ENCODE assay signal across 17 cellular contexts in the genomic region with DNA sequence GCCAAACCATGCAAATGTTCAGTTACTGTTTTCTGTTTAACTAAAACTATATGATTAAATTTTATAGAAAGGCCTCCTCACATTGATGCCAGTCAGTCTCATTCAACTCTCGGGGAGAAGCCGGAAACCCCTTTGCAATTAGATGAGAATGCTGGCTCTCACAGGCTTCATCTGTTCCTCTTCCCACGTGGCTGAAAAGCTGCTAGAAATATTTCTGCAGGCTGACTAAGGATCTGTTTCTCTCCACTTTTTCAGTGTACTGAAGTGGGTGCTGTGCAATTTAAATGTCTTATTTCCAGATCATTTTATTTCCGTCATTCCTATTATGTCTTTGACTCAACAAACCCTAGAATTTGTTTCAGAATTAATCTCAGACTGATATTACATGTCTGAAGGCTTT. TPM values are rescaled to one million over a fixed set of nuclear protein-coding genes. Genes with fewer than 3 reads are reported as not detected.
A peak's percentile ranks its signal among the peaks of the same experiment; 100 is the strongest.
DNase-seq lines count a peak whose midpoint lies in the region; ATAC-seq, FAIRE-seq and TF ChIP-seq lines count a peak whose summit lies in the region.
"Had no signal": no experiment of that assay in that cellular context is flagged by ENCODE, and none has a peak within 500 bp of the region (broad histone marks: within the 10 kb centered on the region; RNA-seq: fewer than 3 reads in every experiment).

No MANE protein-coding gene starts in this region.

- no peak for ATAC-seq in GM23338

- 79 to 84% methylated on average over 4 of the region's 4 CpGs for WGBS in thyroid gland, 2 donors

- H3K36me3 Mint-ChIP-seq in nephron (ENCODE audit: low read depth) (peaks cover 53% of the 10 kb centered on the region), GM23338 (ENCODE audit: low read depth) (peaks cover 14% of the 10 kb centered on the region)

- no peaks in the 10 kb centered on the region for H3K27me3 Mint-ChIP-seq in nephron (ENCODE audit: low read depth)
- no peaks in the 10 kb centered on the region for H3K27me3 Mint-ChIP-seq in GM23338 (ENCODE audit: insufficient read depth, low read depth, poor library complexity)
- H3K27me3 Mint-ChIP-seq: CD4-positive, alpha-beta T cell had no signal

- H3K4me1 Mint-ChIP-seq in nephron = peaks cover 5% of the 10 kb centered on the region
- H3K4me1 Mint-ChIP-seq in GM23338 = no peaks in the 10 kb centered on the region

- TF ChIP-seq CTCF in DOHH2 (IDR thresholded peaks at IDR 0.05; ENCODE audit: low read depth, low read length, poor library complexity, severe bottlenecking) (no peak), OCI-LY7 (conservative IDR thresholded peaks at IDR 0.05; ENCODE audit: low read length) (no peak), nephron (IDR thresholded peaks at IDR 0.05; ENCODE audit: unreplicated experiment in 3 of 3) (no peak), thyroid gland (IDR thresholded peaks at IDR 0.05) (no peak), GM23338 (conservative IDR thresholded peaks at IDR 0.05; ENCODE audit: low read depth in 2 of 2) (no peak)

- FAIRE-seq in GM12891 (lab: Jason Lieb, UNC) = no peak
- FAIRE-seq: A204.1, H1 had no signal

- H4K20me1 ChIP-seq in DOHH2 (ENCODE audit: control insufficient read depth, insufficient read depth, low read depth, low read length) = no peaks in the 10 kb centered on the region
- H4K20me1 ChIP-seq in OCI-LY7 (ENCODE audit: insufficient read depth, low read length) = no peaks in the 10 kb centered on the region
- no peaks in the 10 kb centered on the region; the same call in 1 of the 2 replicates for H4K20me1 ChIP-seq in GM23338 (replicated peaks; ENCODE audit: insufficient read depth)

- H3K27ac Mint-ChIP-seq in nephron (peak overlapping the region in 2 of 3 experiments; percentile 55 to 78), GM23338 (no peak overlapping the region)
- H3K27ac Mint-ChIP-seq: CD4-positive, alpha-beta T cell had no signal

- H2AFZ ChIP-seq in OCI-LY7 (ENCODE audit: low read length) (no peak overlapping the region), GM23338 (no peak overlapping the region)

- no peaks in the 10 kb centered on the region for H3K9me3 Mint-ChIP-seq in nephron
- no peaks in the 10 kb centered on the region for H3K9me3 Mint-ChIP-seq in GM23338
- H3K9me3 Mint-ChIP-seq: CD4-positive, alpha-beta T cell had no signal

- H3K79me2 ChIP-seq in DOHH2 (ENCODE audit: control insufficient read depth, low read length) = no peaks in the 10 kb centered on the region
- no peaks in the 10 kb centered on the region for H3K79me2 ChIP-seq in OCI-LY7 (ENCODE audit: insufficient read depth, low read depth, low read length)
- H3K79me2 ChIP-seq in GM23338 (replicated peaks; ENCODE audit: insufficient read depth) = no peaks in the 10 kb centered on the region

- CTCF ChIA-PET in OCI-LY7 (lab: Charles Lee; ENCODE audit: unreplicated experiment) = no interaction called here

- H3K4me1 ChIP-seq in DOHH2 (ENCODE audit: control insufficient read depth, low read length) (peaks cover 22% of the 10 kb centered on the region), OCI-LY7 (ENCODE audit: insufficient read depth, low read length, poor library complexity, severe bottlenecking) (peaks cover 17% of the 10 kb centered on the region), thyroid gland (peaks cover 12 to 25% of the 10 kb centered on the region in 2 donors), GM23338 (ENCODE audit: insufficient read depth) (no peaks in the 10 kb centered on the region)
- H3K4me1 ChIP-seq: HAP-1 had no signal

- H3K9me3 ChIP-seq in DOHH2 (ENCODE audit: control insufficient read depth, insufficient read depth, low read length) (no peaks in the 10 kb centered on the region), OCI-LY7 (ENCODE audit: low read length) (no peaks in the 10 kb centered on the region), thyroid gland (no peaks in the 10 kb centered on the region)
- H3K9me3 ChIP-seq: HAP-1 had no signal

- H3K4me2 ChIP-seq in DOHH2 (ENCODE audit: low read length) = peak overlapping the region; percentile 69
- peak overlapping the region; percentile 44 for H3K4me2 ChIP-seq in OCI-LY7 (ENCODE audit: low read length)
- no peak overlapping the region for H3K4me2 ChIP-seq in GM23338

- H3K27ac ChIP-seq in DOHH2 (ENCODE audit: low read depth, low read length) (peak overlapping the region; percentile 53), OCI-LY7 (ENCODE audit: low read depth, low read length, poor library complexity, severe bottlenecking) (no peak overlapping the region), thyroid gland (peak overlapping the region in 2 of 3 donors; percentile 43 to 57), GM23338 (ENCODE audit: low read depth) (no peak overlapping the region)
- H3K27ac ChIP-seq: C4-2B, HL-60 had no signal

- DNase-seq in OCI-LY7 (ENCODE audit: low spot score) (no peak), thyroid gland (no peak), NCI-H345 treated with DMSO at 0.1 percent for 48 hours (lab: John Stamatoyannopoulos, UW; ENCODE audit: unreplicated experiment) (no peak), GM23338 (ENCODE audit: low spot score) (no peak), GM12891 (ENCODE audit: insufficient read length, low spot score) (no peak)
- DNase-seq: ACHN; CD4-positive, alpha-beta T cell; DMS153; DMS79; GF-D8 had no signal

- intact Hi-C loops in OCI-LY7 (cut with micrococcal nuclease; ENCODE audit: unreplicated experiment) (no loop called here), thyroid gland (cut with DNase I) (no loop called here)

- H3K4me3 ChIP-seq in DOHH2 (ENCODE audit: low read length) = peak overlapping the region; percentile 40
- H3K4me3 ChIP-seq in OCI-LY7 (ENCODE audit: low read depth, low read length, poor library complexity, severe bottlenecking) = no peak overlapping the region
- no peak overlapping the region for H3K4me3 ChIP-seq in thyroid gland (replicated peaks in 1 of 3)
- no peak overlapping the region for H3K4me3 ChIP-seq in GM23338
- H3K4me3 ChIP-seq: HAP-1 had no signal

- no TSS peak for BruUV-seq in OCI-LY7 (replicated peaks; lab: Mats Ljungman, UMichigan)

- peaks cover 29% of the 10 kb centered on the region for H3K36me3 ChIP-seq in DOHH2 (ENCODE audit: control insufficient read depth, low read length)
- H3K36me3 ChIP-seq in OCI-LY7 (ENCODE audit: insufficient read depth, low read length) = peaks cover 38% of the 10 kb centered on the region
- H3K36me3 ChIP-seq in thyroid gland = peaks cover 0 to 8% of the 10 kb centered on the region in 2 donors
- no peaks in the 10 kb centered on the region for H3K36me3 ChIP-seq in GM23338 (ENCODE audit: insufficient read depth)

- peaks cover 12% of the 10 kb centered on the region for H3F3A ChIP-seq in DOHH2 (ENCODE audit: control insufficient read depth, insufficient read depth)
- H3F3A ChIP-seq in GM23338 (replicated peaks; ENCODE audit: low read depth) = no peaks in the 10 kb centered on the region

- POLR2A ChIA-PET in OCI-LY7 (lab: Charles Lee) = interaction anchor here (0.7 kb wide), 1 partner anchor 389 kb away, joined by 3 read pairs; no protein-coding TSS in a partner anchor

- H3K4me3 Mint-ChIP-seq in nephron = no peak overlapping the region
- no peak overlapping the region for H3K4me3 Mint-ChIP-seq in GM23338
- H3K4me3 Mint-ChIP-seq: CD4-positive, alpha-beta T cell had no signal

- H3K27me3 ChIP-seq in DOHH2 (ENCODE audit: control insufficient read depth, low read length) (no peaks in the 10 kb centered on the region), thyroid gland (no peaks in the 10 kb centered on the region), GM23338 (ENCODE audit: insufficient read depth) (no peaks in the 10 kb centered on the region)

- H3K9me2 ChIP-seq in DOHH2 (replicated peaks; ENCODE audit: control insufficient read depth, low read length) (no peaks in the 10 kb centered on the region), OCI-LY7 (ENCODE audit: insufficient read depth, low read length) (no peaks in the 10 kb centered on the region), GM23338 (ENCODE audit: insufficient read depth) (no peaks in the 10 kb centered on the region)

- no peak for TF ChIP-seq POLR2A in thyroid gland (IDR thresholded peaks at IDR 0.05)
- TF ChIP-seq POLR2A in GM12891 (IDR thresholded peaks at IDR 0.05; ENCODE audit: low read depth, low read length) = no peak

TF ChIP-seq in GM23338, 12 proteins besides CTCF, POLR2A, EP300 and RAD21 (continues in another document):
- TF ChIP-seq ZNF114 (CRISPR knock-in tag; IDR thresholded peaks at IDR 0.05) = no peak
- TF ChIP-seq CREB1 (CRISPR knock-in tag; IDR thresholded peaks at IDR 0.05; ENCODE audit: low read depth) = no peak
- TF ChIP-seq ZNF331 (CRISPR knock-in tag; IDR thresholded peaks at IDR 0.05; ENCODE audit: low read depth) = no peak
- no peak for TF ChIP-seq EZH2phosphoT487 (IDR thresholded peaks at IDR 0.05; ENCODE audit: unreplicated experiment)

TF ChIP-seq in GM12891, 5 proteins besides CTCF, POLR2A, EP300 and RAD21:
- TF ChIP-seq SPI1 (IDR thresholded peaks at IDR 0.05; ENCODE audit: low read depth, low read length) (no peak), POLR2AphosphoS5 (IDR thresholded peaks at IDR 0.05; ENCODE audit: low read depth, low read length) (no peak), POU2F2 (IDR thresholded peaks at IDR 0.05; ENCODE audit: low read depth, low read length) (no peak), TAF1 (IDR thresholded peaks at IDR 0.05; ENCODE audit: low read depth, low read length) (no peak), PAX5 (IDR thresholded peaks at IDR 0.05; ENCODE audit: insufficient read depth, low read length, severe bottlenecking) (no peak)

RNA-seq across cellular contexts. Expression of a gene that starts 17.4 kb away (rescaled TPM):
- total RNA-seq in OCI-LY7 (2014; rRNA removed; shearing (Covaris generic)) = 0.05 and 0.06 TPM in 2 replicates
- total RNA-seq in OCI-LY7 (2022) = 0.57 TPM in 1 of 2 replicates, not detected in the other
- 1 to 10 TPM in 2 of 4 donors, under 1 TPM in 1, not detected in 1; 0.94 to 2.2 (median 2.1) TPM for total RNA-seq in thyroid gland
- 0.12 and 0.52 TPM in 2 replicates for total RNA-seq in GM23338 (2014; rRNA removed; shearing (Covaris generic))
- 0.21 and 0.28 TPM in 2 replicates for polyA plus RNA-seq in GM23338 (2016; fragmentation: Nextera tagmentation; extraction: Ambion mirVana)
- 0.89 TPM for polyA plus RNA-seq in GM12891 (2012; ENCODE audit: low read depth, missing spikeins)

RNA-seq across cellular contexts. Expression of a gene that starts 46.6 kb away (rescaled TPM):
- 72.0 and 75.6 TPM in 2 replicates for total RNA-seq in OCI-LY7 (2014; rRNA removed; shearing (Covaris generic))
- total RNA-seq in OCI-LY7 (2022) = 65.4 and 72.4 TPM in 2 replicates
- total RNA-seq in thyroid gland = 100 to 1,000 TPM in 1 of 4 donors, 10 to 100 TPM in 3; 56.7 to 111 (median 69.2) TPM
- total RNA-seq in GM23338 (2014; rRNA removed; shearing (Covaris generic)) = 97.6 and 105 TPM in 2 replicates
- polyA plus RNA-seq in GM23338 (2016; fragmentation: Nextera tagmentation; extraction: Ambion mirVana) = 134 and 139 TPM in 2 replicates
- 42.1 TPM for polyA plus RNA-seq in GM12891 (2012; ENCODE audit: low read depth, missing spikeins)

Comparison
In these comparisons a context has a peak if more than half of its experiments do, and no peak if none do; other contexts are left out.
1. H3K27ac ChIP-seq: peak in DOHH2 (single experiment) and thyroid gland (2 of 3); none in OCI-LY7 (single experiment) and GM23338 (single experiment).